Comparison of ENCODE assay signal across 8 cellular contexts in genomic region chr10:102421645-102422585, GRCh38. TPM values are rescaled to one million over a fixed set of nuclear protein-coding genes. Genes with fewer than 3 reads are reported as not detected.
DNase-seq lines count a peak whose midpoint lies in the region; ATAC-seq, FAIRE-seq and TF ChIP-seq lines count a peak whose summit lies in the region.

No MANE protein-coding gene starts in this region.

- H3K9me3 ChIP-seq in Karpas-422 (ENCODE audit: low read length), result no peaks in the 10 kb centered on the region
- no peaks in the 10 kb centered on the region for H3K9me3 ChIP-seq in K562 (replicated peaks; ENCODE audit: control insufficient read depth, insufficient read depth, low read depth, low read length)
- no peaks in the 10 kb centered on the region for H3K9me3 ChIP-seq in subcutaneous abdominal adipose tissue (ENCODE audit: control insufficient read depth in 5 of 5, low read length in 5 of 5)

- H4K20me1 ChIP-seq in Karpas-422 (ENCODE audit: insufficient read depth, low read depth, low read length) (no peaks in the 10 kb centered on the region), K562 (replicated peaks; ENCODE audit: control insufficient read depth, insufficient read depth, low read length) (no peaks in the 10 kb centered on the region)

- H3K79me2 ChIP-seq in Karpas-422 (ENCODE audit: low read length) (no peaks in the 10 kb centered on the region), K562 (ENCODE audit: control insufficient read depth, insufficient read depth, low read length) (peaks cover 25% of the 10 kb centered on the region)

- peaks cover 12% of the 10 kb centered on the region for H3K4me1 ChIP-seq in Karpas-422 (ENCODE audit: low read length)
- peaks cover 12 to 53% of the 10 kb centered on the region in 2 experiments; a peak in 4 of 5 replicates for H3K4me1 ChIP-seq in K562 (replicated peaks in 1 of 2; ENCODE audit: control insufficient read depth in 2 of 2, insufficient read depth in 2 of 2, low read length in 2 of 2)
- H3K4me1 ChIP-seq in subcutaneous abdominal adipose tissue (ENCODE audit: control insufficient read depth in 5 of 5, insufficient read depth in 5 of 5, low read length in 5 of 5), result peaks cover 3 to 45% (median 41%) of the 10 kb centered on the region in 5 donors

- H3K27ac ChIP-seq in Karpas-422 (ENCODE audit: low read length) (no peak overlapping the region), K562 (ENCODE audit: extremely low read depth, low read depth, low read length) (peak overlapping the region; percentile 80), subcutaneous abdominal adipose tissue (ENCODE audit: low read depth, low read length) (peak overlapping the region; percentile 81)

- TF ChIP-seq POLR2A in K562 (conservative IDR thresholded peaks at IDR 0.05), result peak; percentile 51; the same call in 1 of the 2 replicates

- H3K36me3 ChIP-seq in Karpas-422 (ENCODE audit: insufficient read depth, low read length) (no peaks in the 10 kb centered on the region), K562 (ENCODE audit: control insufficient read depth, insufficient read depth, low read length) (peaks cover 17% of the 10 kb centered on the region; the same call in 2 of the 3 replicates), subcutaneous abdominal adipose tissue (ENCODE audit: control insufficient read depth in 5 of 5, insufficient read depth in 5 of 5, low read length in 5 of 5) (peaks cover 0 to 22% (median 19%) of the 10 kb centered on the region in 5 donors)

- BruUV-seq in K562 (replicated peaks; lab: Mats Ljungman, UMichigan), result TSS peak; percentile 37

- H3K27me3 ChIP-seq in Karpas-422 (ENCODE audit: low read length) (no peaks in the 10 kb centered on the region), K562 (ENCODE audit: control insufficient read depth in 2 of 2, insufficient read depth in 2 of 2, low read length in 2 of 2) (no peaks in the 10 kb centered on the region), subcutaneous abdominal adipose tissue (ENCODE audit: control insufficient read depth in 5 of 5, insufficient read depth in 4 of 5, low read length in 5 of 5) (peaks cover 11 to 14% (median 11%) of the 10 kb centered on the region in 5 donors)

- peak; percentile 83 for FAIRE-seq in K562 (lab: Jason Lieb, UNC)

- 0% methylated on average over 26 of the region's 69 CpGs for WGBS in K562 (ENCODE audit: insufficient coverage, low coverage, missing lambda C conversion rate)

- no peak for TF ChIP-seq CTCF in K562 (IDR thresholded peaks at IDR 0.05 in 2 of 3, conservative IDR thresholded peaks at IDR 0.05 in 1 of 3; ENCODE audit: insufficient read depth in 2 of 3, low read depth in 1 of 3, low read length in 3 of 3)

- no peak for TF ChIP-seq RAD21 in K562 (CRISPR knock-in tag; conservative IDR thresholded peaks at IDR 0.05 in 1 of 2, IDR thresholded peaks at IDR 0.05 in 1 of 2)

- H3K9me1 ChIP-seq in K562 (ENCODE audit: control insufficient read depth, insufficient read depth, low read length), result no peaks in the 10 kb centered on the region

- intact Hi-C loops in Right ventricle myocardium inferior (cut with DNase I), result loop anchor here (1.0 to 2.0 kb wide), 2 partner anchors 10 to 27 kb away; partner anchors contain the start of genes CUEDC2 and NFKB2
- intact Hi-C loops in cardiac septum (cut with DNase I), result loop anchor here (1.0 to 5.0 kb wide), 4 partner anchors 10 to 270 kb away; partner anchors contain the start of genes ACTR1A, CUEDC2, NFKB2 and NOLC1
- intact Hi-C loops in K562 (cut with micrococcal nuclease), result loop anchor here (1.0 to 5.0 kb wide), 3 partner anchors 27 to 57 kb away; partner anchors contain the start of gene NFKB2

- no peak overlapping the region for H2AFZ ChIP-seq in Karpas-422 (ENCODE audit: low read length)
- peak overlapping the region; percentile 87 for H2AFZ ChIP-seq in K562 (ENCODE audit: low read depth, low read length)

- no peaks in the 10 kb centered on the region for H3K9me2 ChIP-seq in Karpas-422 (replicated peaks; ENCODE audit: insufficient read depth, low read length)

- POLR2A ChIA-PET in K562 (lab: Yijun Ruan, JAX), result interaction anchor here (0.6 to 5.3 kb wide), 15 partner anchors 9 to 1739 kb away, joined by 3 to 34 read pairs (median 4); partner anchors contain the start of genes C10orf95, CUEDC2, GBF1 and PITX3

- H3K9ac ChIP-seq in Karpas-422 (ENCODE audit: low read length) (peak overlapping the region; percentile 72), K562 (ENCODE audit: insufficient read depth in 1 of 2, low read depth in 2 of 2, low read length in 2 of 2) (peak overlapping the region; percentile 65 to 96), subcutaneous abdominal adipose tissue (ENCODE audit: low read length in 5 of 5) (peak overlapping the region in 4 of 5 donors; percentile 80 to 88 (median 84))

- CTCF ChIA-PET in K562 (lab: Yijun Ruan, JAX; ENCODE audit: low intra/inter-chr PET ratio), result no interaction called here

- peak; percentile 5 for ATAC-seq in Right ventricle myocardium inferior
- peak; percentile 69 for ATAC-seq in K562

- H3K4me2 ChIP-seq in Karpas-422 (ENCODE audit: low read depth, low read length, poor library complexity, severe bottlenecking) (peak overlapping the region; percentile 80), K562 (ENCODE audit: insufficient read depth, low read length) (peak overlapping the region; percentile 74)

- DNase-seq in Right ventricle myocardium inferior (ENCODE audit: missing footprints), result no peak
- DNase-seq in cardiac septum (ENCODE audit: low spot score), result no peak
- no peak for DNase-seq in Karpas-422
- peak; percentile 54 to 83 (median 60) for DNase-seq in K562 (ENCODE audit: extremely low read depth in 1 of 4, low spot score in 3 of 4)
- DNase-seq in kidney tubule cell (ENCODE audit: low spot score), result peak; percentile 60
- no peak for DNase-seq in SW 1271 (lab: John Stamatoyannopoulos, UW)
- DNase-seq in DMS79 treated with DMSO at 0.1 percent for 48 hours (lab: John Stamatoyannopoulos, UW), result no peak

- in situ Hi-C loops in K562 (cut with MboI), result no loop called here

- no peak; the same call in 1 of the 2 replicates for TF ChIP-seq EP300 in K562 (IDR thresholded peaks at IDR 0.05; ENCODE audit: low read length)

- peak overlapping the region; percentile 78 for H3K4me3 ChIP-seq in Karpas-422 (ENCODE audit: low read length)
- H3K4me3 ChIP-seq in K562, result peak overlapping the region; percentile 93
- peak overlapping the region; percentile 67 to 98 (median 95) for H3K4me3 ChIP-seq in subcutaneous abdominal adipose tissue (ENCODE audit: low read depth in 1 of 5, low read length in 5 of 5)

RNA-seq across cellular contexts. Expression of gene FBXL15, which starts 1.3 kb away (rescaled TPM):
- total RNA-seq in Right ventricle myocardium inferior, result 8.4 TPM
- 12.1 TPM for total RNA-seq in cardiac septum
- total RNA-seq in Karpas-422 (2014; rRNA removed; shearing (Covaris generic); ENCODE audit: low replicate concordance), result 2.4 and 3.6 TPM in 2 replicates
- 2.1 and 10.9 TPM in 2 replicates for total RNA-seq in K562 (2011; cell fraction: chromatin; rRNA removed; ENCODE audit: low replicate concordance)
- total RNA-seq in K562 (2011; cell fraction: nucleolus; rRNA removed), result 16.8 and 21.0 TPM in 2 replicates
- total RNA-seq in K562 (2011; cell fraction: nucleoplasm; rRNA removed), result 6.7 and 7.4 TPM in 2 replicates
- 25.8 and 27.4 TPM in 2 replicates for total RNA-seq in K562 (2014; rRNA removed)
- total RNA-seq in K562 (2014; rRNA removed; fragmentation: Illumina TruSeq; extraction: Trizol), result 0.80 and 1.2 TPM in 2 replicates
- total RNA-seq in K562 (2015; rRNA removed; fragmentation: Illumina TruSeq; extraction: Trizol), result 4.1 and 4.5 TPM in 2 replicates
- total RNA-seq in K562 (2021), result 19.5 and 25.4 TPM in 2 replicates
- polyA plus RNA-seq in K562 (2011; rRNA removed), result 3.5 and 5.6 TPM in 2 replicates
- 10.9 and 32.1 TPM in 2 replicates for polyA plus RNA-seq in K562 (2011; cell fraction: cytosol; rRNA removed)
- polyA plus RNA-seq in K562 (2011; cell fraction: nucleus; rRNA removed), result 29.9 and 52.2 TPM in 2 replicates
- polyA plus RNA-seq in K562 (2012), result 9.6 and 16.4 TPM in 2 replicates
- 1.4 and 3.1 TPM in 2 replicates for polyA plus RNA-seq in K562 (2014; fragmentation: Illumina TruSeq; extraction: Trizol)
- polyA plus RNA-seq in K562 (2014; fragmentation: Nextera tagmentation; extraction: Ambion mirVana), result under 1 TPM; 0.08 to 0.31 TPM
- polyA plus RNA-seq in K562 (2014; rRNA removed), result 24.0 and 25.9 TPM in 2 replicates
- polyA minus RNA-seq in K562 (2011; rRNA and poly(A)+ RNA removed), result 0.49 and 0.72 TPM in 2 replicates
- 2.8 and 7.2 TPM in 2 replicates for polyA minus RNA-seq in K562 (2011; cell fraction: cytosol; rRNA and poly(A)+ RNA removed)
- 5.5 and 7.0 TPM in 2 replicates for polyA minus RNA-seq in K562 (2011; cell fraction: nucleus; rRNA and poly(A)+ RNA removed)

RNA-seq across cellular contexts. Expression of gene PSD, which starts 3.3 kb away (rescaled TPM):
- total RNA-seq in Right ventricle myocardium inferior, result 0.49 TPM
- 1.7 TPM for total RNA-seq in cardiac septum
- 0.19 and 0.61 TPM in 2 replicates for total RNA-seq in Karpas-422 (2014; rRNA removed; shearing (Covaris generic); ENCODE audit: low replicate concordance)
- 2.6 and 10.1 TPM in 2 replicates for total RNA-seq in K562 (2011; cell fraction: chromatin; rRNA removed; ENCODE audit: low replicate concordance)
- 6.1 and 10.2 TPM in 2 replicates for total RNA-seq in K562 (2011; cell fraction: nucleolus; rRNA removed)
- total RNA-seq in K562 (2011; cell fraction: nucleoplasm; rRNA removed), result 3.3 and 4.3 TPM in 2 replicates
- total RNA-seq in K562 (2014; rRNA removed), result 0.54 and 1.1 TPM in 2 replicates
- 0.10 and 0.11 TPM in 2 replicates for total RNA-seq in K562 (2014; rRNA removed; fragmentation: Illumina TruSeq; extraction: Trizol)
- total RNA-seq in K562 (2015; rRNA removed; fragmentation: Illumina TruSeq; extraction: Trizol), result 0.54 and 0.60 TPM in 2 replicates
- 1.5 and 1.7 TPM in 2 replicates for total RNA-seq in K562 (2021)
- 0.89 and 1.6 TPM in 2 replicates for polyA plus RNA-seq in K562 (2011; rRNA removed)
- polyA plus RNA-seq in K562 (2011; cell fraction: cytosol; rRNA removed), result 1.2 and 3.0 TPM in 2 replicates
- polyA plus RNA-seq in K562 (2011; cell fraction: nucleus; rRNA removed), result 7.0 and 9.6 TPM in 2 replicates
- 3.4 TPM in 2 replicates for polyA plus RNA-seq in K562 (2012)
- 0.40 and 0.64 TPM in 2 replicates for polyA plus RNA-seq in K562 (2014; fragmentation: Illumina TruSeq; extraction: Trizol)
- not detected for polyA plus RNA-seq in K562 (2014; fragmentation: Nextera tagmentation; extraction: Ambion mirVana)
- 0.89 and 1.5 TPM in 2 replicates for polyA plus RNA-seq in K562 (2014; rRNA removed)
- 0.06 and 0.49 TPM in 2 replicates for polyA minus RNA-seq in K562 (2011; rRNA and poly(A)+ RNA removed)
- polyA minus RNA-seq in K562 (2011; cell fraction: cytosol; rRNA and poly(A)+ RNA removed), result 0.76 and 1.8 TPM in 2 replicates
- polyA minus RNA-seq in K562 (2011; cell fraction: nucleus; rRNA and poly(A)+ RNA removed), result 2.7 and 3.5 TPM in 2 replicates

RNA-seq across cellular contexts. Expression of gene CUEDC2, which starts 10.5 kb away (rescaled TPM):
- total RNA-seq in Right ventricle myocardium inferior (84.5 TPM), cardiac septum (62.4 TPM), K562 (2014; rRNA removed) (35.9 and 37.0 TPM in 2 replicates), K562 (2014; rRNA removed; fragmentation: Illumina TruSeq; extraction: Trizol) (13.5 and 17.8 TPM in 2 replicates), K562 (2015; rRNA removed; fragmentation: Illumina TruSeq; extraction: Trizol) (19.9 and 21.0 TPM in 2 replicates), K562 (2021) (36.0 and 40.1 TPM in 2 replicates)
- total RNA-seq in Karpas-422 (2014; rRNA removed; shearing (Covaris generic); ENCODE audit: low replicate concordance), result 27.1 and 34.1 TPM in 2 replicates
- 16.7 and 39.3 TPM in 2 replicates for total RNA-seq in K562 (2011; cell fraction: chromatin; rRNA removed; ENCODE audit: low replicate concordance)
- 30.3 and 31.5 TPM in 2 replicates for total RNA-seq in K562 (2011; cell fraction: nucleolus; rRNA removed)
- 14.4 and 24.2 TPM in 2 replicates for total RNA-seq in K562 (2011; cell fraction: nucleoplasm; rRNA removed)
- polyA plus RNA-seq in K562 (2011; rRNA removed) (27.4 and 34.9 TPM in 2 replicates), K562 (2014; fragmentation: Illumina TruSeq; extraction: Trizol) (44.5 and 48.9 TPM in 2 replicates), K562 (2014; fragmentation: Nextera tagmentation; extraction: Ambion mirVana) (10 to 100 TPM in 1 of 2 experiments, 1 to 10 TPM in 1; 8.5 to 17.0 TPM), K562 (2014; rRNA removed) (45.6 and 48.3 TPM in 2 replicates)
- 53.4 and 65.7 TPM in 2 replicates for polyA plus RNA-seq in K562 (2011; cell fraction: cytosol; rRNA removed)
- 66.8 and 81.1 TPM in 2 replicates for polyA plus RNA-seq in K562 (2011; cell fraction: nucleus; rRNA removed)
- 33.8 and 48.3 TPM in 2 replicates for polyA plus RNA-seq in K562 (2012)
- polyA minus RNA-seq in K562 (2011; rRNA and poly(A)+ RNA removed), result 9.5 TPM in 2 replicates
- 22.7 and 24.0 TPM in 2 replicates for polyA minus RNA-seq in K562 (2011; cell fraction: cytosol; rRNA and poly(A)+ RNA removed)
- polyA minus RNA-seq in K562 (2011; cell fraction: nucleus; rRNA and poly(A)+ RNA removed), result 7.7 and 8.6 TPM in 2 replicates

RNA-seq across cellular contexts. Expression of gene NFKB2, which starts 26.4 kb away (rescaled TPM):
- total RNA-seq in Right ventricle myocardium inferior (15.1 TPM), cardiac septum (20.5 TPM), K562 (2014; rRNA removed) (14.7 and 19.3 TPM in 2 replicates), K562 (2014; rRNA removed; fragmentation: Illumina TruSeq; extraction: Trizol) (5.7 and 6.0 TPM in 2 replicates), K562 (2015; rRNA removed; fragmentation: Illumina TruSeq; extraction: Trizol) (4.2 and 5.3 TPM in 2 replicates), K562 (2021) (20.3 and 20.6 TPM in 2 replicates)
- 3.1 and 7.4 TPM in 2 replicates for total RNA-seq in Karpas-422 (2014; rRNA removed; shearing (Covaris generic); ENCODE audit: low replicate concordance)
- total RNA-seq in K562 (2011; cell fraction: chromatin; rRNA removed; ENCODE audit: low replicate concordance), result 20.7 and 56.0 TPM in 2 replicates
- 26.2 and 30.9 TPM in 2 replicates for total RNA-seq in K562 (2011; cell fraction: nucleolus; rRNA removed)
- 16.3 and 26.1 TPM in 2 replicates for total RNA-seq in K562 (2011; cell fraction: nucleoplasm; rRNA removed)
- polyA plus RNA-seq in K562 (2011; rRNA removed) (7.9 and 9.7 TPM in 2 replicates), K562 (2014; fragmentation: Illumina TruSeq; extraction: Trizol) (9.4 and 11.4 TPM in 2 replicates), K562 (2014; fragmentation: Nextera tagmentation; extraction: Ambion mirVana) (under 1 TPM; 0.07 to 0.11 TPM), K562 (2014; rRNA removed) (12.2 and 15.3 TPM in 2 replicates)
- 5.8 and 10.1 TPM in 2 replicates for polyA plus RNA-seq in K562 (2011; cell fraction: cytosol; rRNA removed)
- polyA plus RNA-seq in K562 (2011; cell fraction: nucleus; rRNA removed), result 29.8 and 52.6 TPM in 2 replicates
- 13.9 and 31.5 TPM in 2 replicates for polyA plus RNA-seq in K562 (2012)
- 4.3 and 4.6 TPM in 2 replicates for polyA minus RNA-seq in K562 (2011; rRNA and poly(A)+ RNA removed)
- 6.4 and 11.0 TPM in 2 replicates for polyA minus RNA-seq in K562 (2011; cell fraction: cytosol; rRNA and poly(A)+ RNA removed)
- 8.2 and 8.8 TPM in 2 replicates for polyA minus RNA-seq in K562 (2011; cell fraction: nucleus; rRNA and poly(A)+ RNA removed)

RNA-seq across cellular contexts. Expression of gene C10orf95, which starts 29.4 kb away (rescaled TPM):
- total RNA-seq in Right ventricle myocardium inferior (not detected), cardiac septum (not detected), K562 (2014; rRNA removed) (0.41 and 0.90 TPM in 2 replicates), K562 (2014; rRNA removed; fragmentation: Illumina TruSeq; extraction: Trizol) (not detected in 2 replicates), K562 (2015; rRNA removed; fragmentation: Illumina TruSeq; extraction: Trizol) (0.26 and 0.29 TPM in 2 replicates), K562 (2021) (0.38 and 0.49 TPM in 2 replicates)
- 0.78 TPM in 1 of 2 replicates, not detected in the other for total RNA-seq in Karpas-422 (2014; rRNA removed; shearing (Covaris generic); ENCODE audit: low replicate concordance)
- total RNA-seq in K562 (2011; cell fraction: chromatin; rRNA removed; ENCODE audit: low replicate concordance), result 0.48 and 0.93 TPM in 2 replicates
- 1.0 and 1.3 TPM in 2 replicates for total RNA-seq in K562 (2011; cell fraction: nucleolus; rRNA removed)
- total RNA-seq in K562 (2011; cell fraction: nucleoplasm; rRNA removed), result 1.6 and 1.9 TPM in 2 replicates
- polyA plus RNA-seq in K562 (2011; rRNA removed) (0.08 and 0.24 TPM in 2 replicates), K562 (2014; fragmentation: Illumina TruSeq; extraction: Trizol) (0.18 and 0.30 TPM in 2 replicates), K562 (2014; fragmentation: Nextera tagmentation; extraction: Ambion mirVana) (under 1 TPM; 0.03 to 0.14 TPM), K562 (2014; rRNA removed) (0.16 and 0.35 TPM in 2 replicates)
- polyA plus RNA-seq in K562 (2011; cell fraction: cytosol; rRNA removed), result 0.40 and 0.70 TPM in 2 replicates
- polyA plus RNA-seq in K562 (2011; cell fraction: nucleus; rRNA removed), result 0.63 and 0.87 TPM in 2 replicates
- polyA plus RNA-seq in K562 (2012), result 1.9 and 2.0 TPM in 2 replicates
- polyA minus RNA-seq in K562 (2011; rRNA and poly(A)+ RNA removed), result 0.21 and 0.30 TPM in 2 replicates
- not detected in 2 replicates for polyA minus RNA-seq in K562 (2011; cell fraction: cytosol; rRNA and poly(A)+ RNA removed)
- polyA minus RNA-seq in K562 (2011; cell fraction: nucleus; rRNA and poly(A)+ RNA removed), result 1.2 and 1.5 TPM in 2 replicates

Comparison
In these comparisons a context has a peak if more than half of its experiments do, and no peak if none do; other contexts are left out.
1. DNase-seq: peak in K562 (4 of 4) and kidney tubule cell (single experiment); none in Right ventricle myocardium inferior (single experiment), cardiac septum (single experiment), Karpas-422 (single experiment), SW 1271 (0 of 2) and DMS79 treated with DMSO at 0.1 percent for 48 hours (single experiment).
2. Peak in every context shown above with its lines, with median percentiles within 50 percentile points of each other: H3K4me3 ChIP-seq and H3K9ac ChIP-seq.